1 cellular context compared by ENCODE assay signal in genomic region chr10:43408710-43409384, GRCh38.
A peak's percentile ranks its signal among the peaks of the same experiment; 100 is the strongest.
TF ChIP-seq lines count a peak whose summit lies in the region.

HNRNPF (minus strand) TSS chr10:43409186; CDS start chr10:43387884, 21,302 bp downstream.

TF ChIP-seq in K562, 482 proteins besides CTCF, POLR2A, EP300 and RAD21 (continued from another document and continues in another):
- TF ChIP-seq ZNF589 (CRISPR knock-in tag; IDR thresholded peaks at IDR 0.05; ENCODE audit: low read depth) = 0 out of 2 replicates have a peak, but pooled peaks have one; percentile 62
- TF ChIP-seq MED1 (CRISPR knock-in tag; IDR thresholded peaks at IDR 0.05; ENCODE audit: borderline replicate concordance) = 0 out of 2 replicates have a peak, but pooled peaks have one; percentile 41
- peak; percentile 71; the same call in 1 of the 2 replicates for TF ChIP-seq ZNF766 (CRISPR knock-in tag; conservative IDR thresholded peaks at IDR 0.05)
- peak; percentile 99 for TF ChIP-seq FOXJ2 (tag; IDR thresholded peaks at IDR 0.05)
- no peak for TF ChIP-seq ZNF77 (CRISPR knock-in tag; IDR thresholded peaks at IDR 0.05)
- TF ChIP-seq UBTF (IDR thresholded peaks at IDR 0.05; ENCODE audit: borderline replicate concordance in 1 of 2, low read depth in 2 of 2, low read length in 2 of 2) = peak in 1 of 2 experiments; percentile 12; a peak in 2 of 4 replicates
- peak; percentile 5; the same call in 1 of the 2 replicates for TF ChIP-seq NFE2 (IDR thresholded peaks at IDR 0.05; ENCODE audit: low read depth)
- no peak for TF ChIP-seq TAL1 (IDR thresholded peaks at IDR 0.05)
- TF ChIP-seq IFI16 (CRISPR knock-in tag; IDR thresholded peaks at IDR 0.05) = no peak
- TF ChIP-seq, protein P1, sequence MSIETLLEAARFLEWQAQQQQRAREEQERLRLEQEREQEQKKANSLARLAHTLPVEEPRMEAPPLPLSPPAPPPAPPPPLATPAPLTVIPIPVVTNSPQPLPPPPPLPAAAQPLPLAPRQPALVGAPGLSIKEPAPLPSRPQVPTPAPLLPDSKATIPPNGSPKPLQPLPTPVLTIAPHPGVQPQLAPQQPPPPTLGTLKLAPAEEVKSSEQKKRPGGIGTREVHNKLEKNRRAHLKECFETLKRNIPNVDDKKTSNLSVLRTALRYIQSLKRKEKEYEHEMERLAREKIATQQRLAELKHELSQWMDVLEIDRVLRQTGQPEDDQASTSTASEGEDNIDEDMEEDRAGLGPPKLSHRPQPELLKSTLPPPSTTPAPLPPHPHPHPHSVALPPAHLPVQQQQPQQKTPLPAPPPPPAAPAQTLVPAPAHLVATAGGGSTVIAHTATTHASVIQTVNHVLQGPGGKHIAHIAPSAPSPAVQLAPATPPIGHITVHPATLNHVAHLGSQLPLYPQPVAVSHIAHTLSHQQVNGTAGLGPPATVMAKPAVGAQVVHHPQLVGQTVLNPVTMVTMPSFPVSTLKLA (conservative IDR thresholded peaks at IDR 0.05) = no peak
- no peak for TF ChIP-seq SREBF1 (IDR thresholded peaks at IDR 0.05; ENCODE audit: borderline replicate concordance, low read depth, low read length)
- TF ChIP-seq NFIC (IDR thresholded peaks at IDR 0.05) = peak; percentile 87
- no peak for TF ChIP-seq ADNP (tag; IDR thresholded peaks at IDR 0.05)
- no peak for TF ChIP-seq ZNF408 (CRISPR knock-in tag; IDR thresholded peaks at IDR 0.05; ENCODE audit: low read depth)
- TF ChIP-seq ZNF316 (IDR thresholded peaks at IDR 0.05) = no peak; the same call in none of the 2 replicates
- TF ChIP-seq, protein P2, sequence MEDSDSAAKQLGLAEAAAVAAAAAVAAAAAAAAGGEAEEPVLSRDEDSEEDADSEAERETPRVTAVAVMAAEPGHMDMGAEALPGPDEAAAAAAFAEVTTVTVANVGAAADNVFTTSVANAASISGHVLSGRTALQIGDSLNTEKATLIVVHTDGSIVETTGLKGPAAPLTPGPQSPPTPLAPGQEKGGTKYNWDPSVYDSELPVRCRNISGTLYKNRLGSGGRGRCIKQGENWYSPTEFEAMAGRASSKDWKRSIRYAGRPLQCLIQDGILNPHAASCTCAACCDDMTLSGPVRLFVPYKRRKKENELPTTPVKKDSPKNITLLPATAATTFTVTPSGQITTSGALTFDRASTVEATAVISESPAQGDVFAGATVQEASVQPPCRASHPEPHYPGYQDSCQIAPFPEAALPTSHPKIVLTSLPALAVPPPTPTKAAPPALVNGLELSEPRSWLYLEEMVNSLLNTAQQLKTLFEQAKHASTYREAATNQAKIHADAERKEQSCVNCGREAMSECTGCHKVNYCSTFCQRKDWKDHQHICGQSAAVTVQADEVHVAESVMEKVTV (CRISPR knock-in tag; IDR thresholded peaks at IDR 0.05) = no peak
- TF ChIP-seq ETV5 (CRISPR knock-in tag; IDR thresholded peaks at IDR 0.05; ENCODE audit: low read depth) = peak; percentile 92
- TF ChIP-seq GMEB1 (CRISPR knock-in tag; IDR thresholded peaks at IDR 0.05) = peak; percentile 94
- TF ChIP-seq HNRNPL (IDR thresholded peaks at IDR 0.05; ENCODE audit: low read depth, low read length) = peak; percentile 76; the same call in 1 of the 2 replicates
- TF ChIP-seq RFX5 (IDR thresholded peaks at IDR 0.05; ENCODE audit: low read depth, low read length) = no peak
- TF ChIP-seq ZNF830 (CRISPR knock-in tag; IDR thresholded peaks at IDR 0.05) = 0 out of 2 replicates have a peak, but pooled peaks have one; percentile 33
- TF ChIP-seq NR2C2 (CRISPR knock-in tag; IDR thresholded peaks at IDR 0.05) = no peak
- peak; percentile 84 for TF ChIP-seq NR2C2 (tag; IDR thresholded peaks at IDR 0.05)
- no peak for TF ChIP-seq MCM7 (IDR thresholded peaks at IDR 0.05)
- no peak for TF ChIP-seq ZNF174 (CRISPR knock-in tag; IDR thresholded peaks at IDR 0.05)
- TF ChIP-seq E2F6 (IDR thresholded peaks at IDR 0.05; ENCODE audit: borderline replicate concordance in 1 of 2, extremely low read depth in 1 of 2, insufficient read depth in 1 of 2, insufficient read length in 1 of 2, low read depth in 1 of 2, low read length in 1 of 2, poor library complexity in 1 of 2, severe bottlenecking in 1 of 2) = peak; percentile 98 to 99
- no peak for TF ChIP-seq RFX1 (IDR thresholded peaks at IDR 0.05)
- TF ChIP-seq POLR2AphosphoS5 (IDR thresholded peaks at IDR 0.05; ENCODE audit: control insufficient read depth, insufficient read depth, low read depth, low read length) = peak; percentile 41; the same call in 1 of the 2 replicates
- peak; percentile 52; the same call in 1 of the 2 replicates for TF ChIP-seq FOSL1 (tag; conservative IDR thresholded peaks at IDR 0.05)
- no peak for TF ChIP-seq ZC3H8 (IDR thresholded peaks at IDR 0.05)
- TF ChIP-seq, protein P3, sequence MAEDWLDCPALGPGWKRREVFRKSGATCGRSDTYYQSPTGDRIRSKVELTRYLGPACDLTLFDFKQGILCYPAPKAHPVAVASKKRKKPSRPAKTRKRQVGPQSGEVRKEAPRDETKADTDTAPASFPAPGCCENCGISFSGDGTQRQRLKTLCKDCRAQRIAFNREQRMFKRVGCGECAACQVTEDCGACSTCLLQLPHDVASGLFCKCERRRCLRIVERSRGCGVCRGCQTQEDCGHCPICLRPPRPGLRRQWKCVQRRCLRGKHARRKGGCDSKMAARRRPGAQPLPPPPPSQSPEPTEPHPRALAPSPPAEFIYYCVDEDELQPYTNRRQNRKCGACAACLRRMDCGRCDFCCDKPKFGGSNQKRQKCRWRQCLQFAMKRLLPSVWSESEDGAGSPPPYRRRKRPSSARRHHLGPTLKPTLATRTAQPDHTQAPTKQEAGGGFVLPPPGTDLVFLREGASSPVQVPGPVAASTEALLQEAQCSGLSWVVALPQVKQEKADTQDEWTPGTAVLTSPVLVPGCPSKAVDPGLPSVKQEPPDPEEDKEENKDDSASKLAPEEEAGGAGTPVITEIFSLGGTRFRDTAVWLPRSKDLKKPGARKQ (CRISPR knock-in tag; IDR thresholded peaks at IDR 0.05) = no peak
- no peak for TF ChIP-seq CCAR2 (IDR thresholded peaks at IDR 0.05; ENCODE audit: low read depth, low read length)
- peak; percentile 56 for TF ChIP-seq HCFC1 (IDR thresholded peaks at IDR 0.05; ENCODE audit: low read depth, low read length)
- TF ChIP-seq, protein P4, sequence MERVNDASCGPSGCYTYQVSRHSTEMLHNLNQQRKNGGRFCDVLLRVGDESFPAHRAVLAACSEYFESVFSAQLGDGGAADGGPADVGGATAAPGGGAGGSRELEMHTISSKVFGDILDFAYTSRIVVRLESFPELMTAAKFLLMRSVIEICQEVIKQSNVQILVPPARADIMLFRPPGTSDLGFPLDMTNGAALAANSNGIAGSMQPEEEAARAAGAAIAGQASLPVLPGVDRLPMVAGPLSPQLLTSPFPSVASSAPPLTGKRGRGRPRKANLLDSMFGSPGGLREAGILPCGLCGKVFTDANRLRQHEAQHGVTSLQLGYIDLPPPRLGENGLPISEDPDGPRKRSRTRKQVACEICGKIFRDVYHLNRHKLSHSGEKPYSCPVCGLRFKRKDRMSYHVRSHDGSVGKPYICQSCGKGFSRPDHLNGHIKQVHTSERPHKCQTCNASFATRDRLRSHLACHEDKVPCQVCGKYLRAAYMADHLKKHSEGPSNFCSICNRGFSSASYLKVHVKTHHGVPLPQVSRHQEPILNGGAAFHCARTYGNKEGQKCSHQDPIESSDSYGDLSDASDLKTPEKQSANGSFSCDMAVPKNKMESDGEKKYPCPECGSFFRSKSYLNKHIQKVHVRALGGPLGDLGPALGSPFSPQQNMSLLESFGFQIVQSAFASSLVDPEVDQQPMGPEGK (CRISPR knock-in tag; IDR thresholded peaks at IDR 0.05; ENCODE audit: borderline replicate concordance) = no peak
- peak; percentile 51; the same call in 1 of the 2 replicates for TF ChIP-seq ZBTB2 (IDR thresholded peaks at IDR 0.05)
- TF ChIP-seq SUPT5H (IDR thresholded peaks at IDR 0.05) = peak; percentile 94; the same call in 1 of the 2 replicates
- no peak for TF ChIP-seq SNAPC5 (CRISPR knock-in tag; IDR thresholded peaks at IDR 0.05)
- TF ChIP-seq HMG20B (CRISPR knock-in tag; IDR thresholded peaks at IDR 0.05) = no peak
- TF ChIP-seq, protein P5, sequence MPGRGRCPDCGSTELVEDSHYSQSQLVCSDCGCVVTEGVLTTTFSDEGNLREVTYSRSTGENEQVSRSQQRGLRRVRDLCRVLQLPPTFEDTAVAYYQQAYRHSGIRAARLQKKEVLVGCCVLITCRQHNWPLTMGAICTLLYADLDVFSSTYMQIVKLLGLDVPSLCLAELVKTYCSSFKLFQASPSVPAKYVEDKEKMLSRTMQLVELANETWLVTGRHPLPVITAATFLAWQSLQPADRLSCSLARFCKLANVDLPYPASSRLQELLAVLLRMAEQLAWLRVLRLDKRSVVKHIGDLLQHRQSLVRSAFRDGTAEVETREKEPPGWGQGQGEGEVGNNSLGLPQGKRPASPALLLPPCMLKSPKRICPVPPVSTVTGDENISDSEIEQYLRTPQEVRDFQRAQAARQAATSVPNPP (IDR thresholded peaks at IDR 0.05; ENCODE audit: borderline replicate concordance, insufficient read depth, insufficient read length) = no peak
- no peak for TF ChIP-seq NR2C1 (IDR thresholded peaks at IDR 0.05)
- peak; percentile 64 for TF ChIP-seq NR2C1 (tag; IDR thresholded peaks at IDR 0.05)
- no peak for TF ChIP-seq KHSRP (IDR thresholded peaks at IDR 0.05)
- no peak for TF ChIP-seq SRSF3 (IDR thresholded peaks at IDR 0.05; ENCODE audit: insufficient read depth, low read length)
- TF ChIP-seq HMG20A (CRISPR knock-in tag; conservative IDR thresholded peaks at IDR 0.05) = no peak
- no peak; the same call in 1 of the 2 replicates for TF ChIP-seq LEF1 (IDR thresholded peaks at IDR 0.05)
- TF ChIP-seq, protein P6, sequence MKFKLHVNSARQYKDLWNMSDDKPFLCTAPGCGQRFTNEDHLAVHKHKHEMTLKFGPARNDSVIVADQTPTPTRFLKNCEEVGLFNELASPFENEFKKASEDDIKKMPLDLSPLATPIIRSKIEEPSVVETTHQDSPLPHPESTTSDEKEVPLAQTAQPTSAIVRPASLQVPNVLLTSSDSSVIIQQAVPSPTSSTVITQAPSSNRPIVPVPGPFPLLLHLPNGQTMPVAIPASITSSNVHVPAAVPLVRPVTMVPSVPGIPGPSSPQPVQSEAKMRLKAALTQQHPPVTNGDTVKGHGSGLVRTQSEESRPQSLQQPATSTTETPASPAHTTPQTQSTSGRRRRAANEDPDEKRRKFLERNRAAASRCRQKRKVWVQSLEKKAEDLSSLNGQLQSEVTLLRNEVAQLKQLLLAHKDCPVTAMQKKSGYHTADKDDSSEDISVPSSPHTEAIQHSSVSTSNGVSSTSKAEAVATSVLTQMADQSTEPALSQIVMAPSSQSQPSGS (CRISPR knock-in tag; IDR thresholded peaks at IDR 0.05) = no peak
- TF ChIP-seq RCOR1 (IDR thresholded peaks at IDR 0.05; ENCODE audit: borderline replicate concordance in 1 of 2, low read depth in 2 of 2, low read length in 2 of 2) = no peak; a peak in 1 of 4 replicates
- no peak for TF ChIP-seq SAFB (IDR thresholded peaks at IDR 0.05; ENCODE audit: borderline replicate concordance, low read depth, low read length)
- TF ChIP-seq SIN3B (IDR thresholded peaks at IDR 0.05; ENCODE audit: low read depth) = no peak
- TF ChIP-seq ZNF282 (CRISPR knock-in tag; IDR thresholded peaks at IDR 0.05) = peak; percentile 95; the same call in 1 of the 2 replicates
- peak; percentile 78 for TF ChIP-seq RB1 (IDR thresholded peaks at IDR 0.05; ENCODE audit: low read depth)
- peak; percentile 84 for TF ChIP-seq SMAD4 (CRISPR knock-in tag; conservative IDR thresholded peaks at IDR 0.05)
